Comparison of ENCODE assay signal across 1 cellular context in genomic region chr11:131544591-131544990, GRCh38.
TF ChIP-seq lines count a peak whose summit lies in the region.

No MANE protein-coding gene starts in this region.

TF ChIP-seq in WTC11, 78 proteins besides CTCF, POLR2A, EP300 and RAD21 (continued from another document):
- no peak for TF ChIP-seq ZNF512 (CRISPR knock-in tag; IDR thresholded peaks at IDR 0.05; ENCODE audit: borderline replicate concordance)
- no peak for TF ChIP-seq ZNF423 (CRISPR knock-in tag; IDR thresholded peaks at IDR 0.05)
- no peak for TF ChIP-seq CDX4 (CRISPR knock-in tag; IDR thresholded peaks at IDR 0.05; ENCODE audit: borderline replicate concordance)
- TF ChIP-seq FOXK1 (CRISPR knock-in tag; IDR thresholded peaks at IDR 0.05), result no peak
- TF ChIP-seq ZNF281 (CRISPR knock-in tag; IDR thresholded peaks at IDR 0.05), result no peak
- no peak for TF ChIP-seq NFE2L1 (CRISPR knock-in tag; IDR thresholded peaks at IDR 0.05)
- no peak for TF ChIP-seq JUN (CRISPR knock-in tag; IDR thresholded peaks at IDR 0.05)
- no peak for TF ChIP-seq PRDM15 (CRISPR knock-in tag; IDR thresholded peaks at IDR 0.05)
TF ChIP-seq in WTC11: peak in this region for 0.
